8 cellular contexts compared by ENCODE assay signal in genomic region chrX:153722704-153723350, GRCh38. TPM values are rescaled to one million over a fixed set of nuclear protein-coding genes. Genes with fewer than 3 reads are reported as not detected.
DNase-seq lines count a peak whose midpoint lies in the region; ATAC-seq and TF ChIP-seq lines count a peak whose summit lies in the region.

No MANE protein-coding gene starts in this region.

- H3K27me3 Mint-ChIP-seq in T-helper 1 cell treated with Interleukin-12 subunit alpha and Interleukin-12 subunit beta and Interleukin-4 antibody, amounts not matched to agents 30 μg/mL and 1 μg/mL, for 36 hours (ENCODE audit: low read depth) = no peaks in the 10 kb centered on the region
- no peaks in the 10 kb centered on the region for H3K27me3 Mint-ChIP-seq in activated B cell treated with CpG ODN at 0.5 μM for 24 hours

- H3K4me2 ChIP-seq in hepatocyte = peak overlapping the region; percentile 85

- TF ChIP-seq CTCF in activated B cell treated with CpG ODN at 0.5 μM for 24 hours (IDR thresholded peaks at IDR 0.05) (no peak), hepatocyte (IDR thresholded peaks at IDR 0.05; ENCODE audit: poor library complexity) (no peak), stomach (IDR thresholded peaks at IDR 0.05) (no peak), omental fat pad (IDR thresholded peaks at IDR 0.05) (no peak)

- TF ChIP-seq EP300 in stomach (IDR thresholded peaks at IDR 0.05) = no peak

- H3K4me3 ChIP-seq in hepatocyte = peak overlapping the region; percentile 38
- H3K4me3 ChIP-seq in stomach = peak overlapping the region; percentile 58 to 74 (median 70)

- CTCF ChIA-PET in activated B cell treated with CpG ODN at 0.5 μM for 24 hours (lab: Charles Lee) = no interaction called here

- H3K9me2 ChIP-seq in hepatocyte (replicated peaks; ENCODE audit: insufficient read depth) = no peaks in the 10 kb centered on the region

- H3K4me1 Mint-ChIP-seq in T-helper 1 cell treated with Interleukin-12 subunit alpha and Interleukin-12 subunit beta and Interleukin-4 antibody, amounts not matched to agents 30 μg/mL and 1 μg/mL, for 36 hours (ENCODE audit: low read depth) = peaks cover 18% of the 10 kb centered on the region
- peaks cover 41% of the 10 kb centered on the region for H3K4me1 Mint-ChIP-seq in activated B cell treated with CpG ODN at 0.5 μM for 24 hours

- H3K9me3 ChIP-seq in hepatocyte (ENCODE audit: low read depth) = no peaks in the 10 kb centered on the region
- H3K9me3 ChIP-seq in stomach = peaks cover 0 to 15% (median 4%) of the 10 kb centered on the region in 4 donors

- H3K4me3 Mint-ChIP-seq in T-helper 1 cell treated with Interleukin-12 subunit alpha and Interleukin-12 subunit beta and Interleukin-4 antibody, amounts not matched to agents 30 μg/mL and 1 μg/mL, for 36 hours = peak overlapping the region; percentile 86
- H3K4me3 Mint-ChIP-seq in activated B cell treated with CpG ODN at 0.5 μM for 24 hours = peak overlapping the region; percentile 85

- peaks cover 9% of the 10 kb centered on the region for H4K20me1 ChIP-seq in hepatocyte (ENCODE audit: insufficient read depth, poor library complexity, severe bottlenecking)

- H3K27me3 ChIP-seq in hepatocyte (no peaks in the 10 kb centered on the region), stomach (peaks cover 0 to 5% (median 0%) of the 10 kb centered on the region in 3 donors)

- H3K27ac ChIP-seq in hepatocyte (peak overlapping the region; percentile 94), stomach (peak overlapping the region; percentile 80 to 91 (median 88))

- 59% methylated on average over 12 of the region's 12 CpGs for WGBS in hepatocyte (ENCODE audit: low lambda C conversion rate, missing lambda C conversion rate)
- WGBS in stomach, 5 donors = 20 to 56% (median 27%) methylated on average over 11 to 12 of the region's 12 CpGs

- intact Hi-C loops in activated B cell treated with CpG ODN at 0.5 μM for 24 hours (cut with micrococcal nuclease) (loop anchor here (5.0 to 10.0 kb wide), 2 partner anchors 36 to 652 kb away; partner anchors contain the start of genes EMD, FLNA and SLC6A8), stomach (cut with DNase I; ENCODE audit: low total_unique reads) (no loop called here)

- ATAC-seq in activated B cell treated with CpG ODN at 0.5 μM for 24 hours (ENCODE audit: low read depth) = no peak
- ATAC-seq in GM21723 (IDR thresholded peaks at IDR 0.05; ENCODE audit: unreplicated experiment) = no peak
- ATAC-seq in GM18868 (IDR thresholded peaks at IDR 0.05; ENCODE audit: unreplicated experiment) = no peak
- ATAC-seq in omental fat pad (ENCODE audit: low FRiP score) = no peak

- DNase-seq in T-helper 1 cell (no peak), activated B cell treated with CpG ODN at 0.5 μM for 24 hours (no peak), hepatocyte (ENCODE audit: low spot score) (no peak), stomach (no peak), omental fat pad (ENCODE audit: low spot score) (no peak)

- H3K36me3 ChIP-seq in hepatocyte (replicated peaks; ENCODE audit: insufficient read depth, low read depth) (no peaks in the 10 kb centered on the region), stomach (peaks cover 5 to 33% (median 30%) of the 10 kb centered on the region in 4 donors)

- POLR2A ChIA-PET in activated B cell treated with CpG ODN at 0.5 μM for 24 hours (lab: Charles Lee) = no interaction called here

- peaks cover 34% of the 10 kb centered on the region for H3K79me2 ChIP-seq in hepatocyte

- H3K27ac Mint-ChIP-seq in T-helper 1 cell treated with Interleukin-12 subunit alpha and Interleukin-12 subunit beta and Interleukin-4 antibody, amounts not matched to agents 30 μg/mL and 1 μg/mL, for 36 hours = peak overlapping the region; percentile 69
- H3K27ac Mint-ChIP-seq in activated B cell treated with CpG ODN at 0.5 μM for 24 hours = peak overlapping the region; percentile 86

- H2AFZ ChIP-seq in hepatocyte = no peak overlapping the region

- no peaks in the 10 kb centered on the region for H3K9me3 Mint-ChIP-seq in T-helper 1 cell treated with Interleukin-12 subunit alpha and Interleukin-12 subunit beta and Interleukin-4 antibody, amounts not matched to agents 30 μg/mL and 1 μg/mL, for 36 hours
- H3K9me3 Mint-ChIP-seq in activated B cell treated with CpG ODN at 0.5 μM for 24 hours = no peaks in the 10 kb centered on the region

- H3K4me1 ChIP-seq in hepatocyte (ENCODE audit: insufficient read depth) (peaks cover 32% of the 10 kb centered on the region), stomach (peaks cover 41 to 57% (median 44%) of the 10 kb centered on the region in 4 donors)

- peaks cover 14% of the 10 kb centered on the region for H3K36me3 Mint-ChIP-seq in T-helper 1 cell treated with Interleukin-12 subunit alpha and Interleukin-12 subunit beta and Interleukin-4 antibody, amounts not matched to agents 30 μg/mL and 1 μg/mL, for 36 hours (ENCODE audit: low read depth)
- peaks cover 29% of the 10 kb centered on the region for H3K36me3 Mint-ChIP-seq in activated B cell treated with CpG ODN at 0.5 μM for 24 hours (ENCODE audit: low read depth)

- no peak for TF ChIP-seq POLR2A in stomach (IDR thresholded peaks at IDR 0.05)

RNA-seq across cellular contexts. Expression of gene BCAP31, which starts 1.4 kb away (rescaled TPM):
- total RNA-seq in activated B cell treated with CpG ODN at 0.5 μM for 24 hours (90.5 and 90.7 TPM in 2 replicates), hepatocyte (146 and 227 TPM in 2 replicates), stomach (100 to 1,000 TPM in 1 of 5 donors, 10 to 100 TPM in 3, under 1 TPM in 1; 0.58 to 121 (median 75.9) TPM), omental fat pad (100 to 1,000 TPM; 119 to 421 (median 240) TPM)
- polyA plus RNA-seq in hepatocyte (343 and 351 TPM in 2 replicates), stomach (100 to 1,000 TPM in 1 of 3 donors, 10 to 100 TPM in 2; 49.6 to 156 (median 88.0) TPM)

RNA-seq across cellular contexts. Expression of gene ABCD1, which starts 1.8 kb away (rescaled TPM):
- total RNA-seq in activated B cell treated with CpG ODN at 0.5 μM for 24 hours (2.6 and 2.8 TPM in 2 replicates), hepatocyte (8.3 and 10.5 TPM in 2 replicates), stomach (10 to 100 TPM in 3 of 5 donors, 1 to 10 TPM in 2; 2.4 to 22.3 (median 14.5) TPM), omental fat pad (10 to 100 TPM; 17.5 to 38.9 (median 23.4) TPM)
- polyA plus RNA-seq in hepatocyte (14.2 and 14.8 TPM in 2 replicates), stomach (1 to 10 TPM; 3.2 to 3.7 (median 3.4) TPM)

RNA-seq across cellular contexts. Expression of gene SLC6A8, which starts 35.1 kb away (rescaled TPM):
- total RNA-seq in activated B cell treated with CpG ODN at 0.5 μM for 24 hours (0.81 and 1.2 TPM in 2 replicates), hepatocyte (19.5 and 28.4 TPM in 2 replicates), stomach (10 to 100 TPM; 17.7 to 32.7 (median 19.1) TPM), omental fat pad (10 to 100 TPM; 13.5 to 32.4 (median 26.3) TPM)
- polyA plus RNA-seq in hepatocyte (32.5 and 36.7 TPM in 2 replicates), stomach (10 to 100 TPM in 2 of 3 donors, 1 to 10 TPM in 1; 7.3 to 30.9 (median 15.9) TPM)

RNA-seq across cellular contexts. Expression of gene PLXNB3, which starts 41.2 kb away (rescaled TPM):
- total RNA-seq in activated B cell treated with CpG ODN at 0.5 μM for 24 hours = not detected in 2 replicates
- 0.27 and 1.4 TPM in 2 replicates for total RNA-seq in hepatocyte
- 0.87 and 5.7 TPM in 2 replicates for polyA plus RNA-seq in hepatocyte
- 10 to 100 TPM in 3 of 5 donors, 1 to 10 TPM in 2; 1.8 to 49.2 (median 18.7) TPM for total RNA-seq in stomach
- 10 to 100 TPM in 1 of 3 donors, 1 to 10 TPM in 2; 5.2 to 11.9 (median 6.0) TPM for polyA plus RNA-seq in stomach
- total RNA-seq in omental fat pad = 10 to 100 TPM in 2 of 4 donors, 1 to 10 TPM in 2; 3.2 to 13.2 (median 10.2) TPM

RNA-seq across cellular contexts. Expression of gene PNCK, which starts 49.2 kb away (rescaled TPM):
- total RNA-seq in activated B cell treated with CpG ODN at 0.5 μM for 24 hours (not detected in 2 replicates), hepatocyte (2.2 and 2.8 TPM in 2 replicates), stomach (10 to 100 TPM in 2 of 5 donors, 1 to 10 TPM in 2, under 1 TPM in 1; 0.87 to 21.0 (median 8.3) TPM), omental fat pad (under 1 TPM in 2 of 4 donors, not detected in 2; 0.46 to 0.60 TPM)
- polyA plus RNA-seq in hepatocyte (0.28 and 1.9 TPM in 2 replicates), stomach (10 to 100 TPM in 1 of 3 donors, under 1 TPM in 1, not detected in 1; 0.44 to 14.9 TPM)
